ENCODE assay signal across 21 cellular contexts in genomic region chr9:98318834-98319478, GRCh38.
DNase-seq lines count a peak whose midpoint lies in the region; ATAC-seq and TF ChIP-seq lines count a peak whose summit lies in the region.
"Had no signal": no experiment of that assay in that cellular context is flagged by ENCODE, and none has a peak within 500 bp of the region (broad histone marks: within the 10 kb centered on the region; RNA-seq: fewer than 3 reads in every experiment).

No MANE protein-coding gene starts in this region.

- peaks cover 0 to 7% of the 10 kb centered on the region in 2 experiments for H3K27me3 ChIP-seq in mesenchymal stem cell (ENCODE audit: control insufficient read depth in 1 of 2, insufficient read depth in 1 of 2, low read length in 2 of 2)
- H3K27me3 ChIP-seq: vagina had no signal

- H3K4me3 Mint-ChIP-seq in mesothelial cell of epicardium: no peak overlapping the region
- H3K4me3 Mint-ChIP-seq: CD8-positive, alpha-beta memory T cell; nephron had no signal

- no peak overlapping the region for H2AFZ ChIP-seq in mesenchymal stem cell (ENCODE audit: low read depth, low read length)

- no peak overlapping the region for H3K23ac ChIP-seq in mesenchymal stem cell (ENCODE audit: low read length in 2 of 2)

- no peak overlapping the region for H2BK12ac ChIP-seq in mesenchymal stem cell (ENCODE audit: low read length in 2 of 2)

- no peaks in the 10 kb centered on the region for H3K79me1 ChIP-seq in mesenchymal stem cell (replicated peaks; ENCODE audit: low read length, poor library complexity, severe bottlenecking)

- no peaks in the 10 kb centered on the region for H3K9me3 ChIP-seq in mesenchymal stem cell (ENCODE audit: control insufficient read depth, low read length)
- H3K9me3 ChIP-seq: vagina had no signal

- WGBS in mesenchymal stem cell: 76% methylated on average over 5 of the region's 5 CpGs

- H2BK5ac ChIP-seq in mesenchymal stem cell (ENCODE audit: low read depth, low read length, poor library complexity, severe bottlenecking): no peak overlapping the region

- no peak overlapping the region for H3K9ac ChIP-seq in mesenchymal stem cell (ENCODE audit: low read length)

- no peak overlapping the region for H3K14ac ChIP-seq in mesenchymal stem cell (ENCODE audit: low read length in 2 of 2)

- DNase-seq in EH (ENCODE audit: low read depth): peak; percentile 57
- DNase-seq in OCI-M1 (lab: John Stamatoyannopoulos, UW): peak; percentile 6
- peak; percentile 64 for DNase-seq in epithelial cell of esophagus (ENCODE audit: low read depth)
- DNase-seq in mesenchymal stem cell: peak; percentile 30
- no peak for DNase-seq in mesothelial cell of epicardium (ENCODE audit: low spot score in 2 of 2, unreplicated experiment in 2 of 2)
- DNase-seq in stimulated activated CD4-positive, alpha-beta T cell treated with anti-CD3 and anti-CD28 coated beads, Interleukin-4, amount 100 ng/mL, for 1 hour: no peak
- DNase-seq: activated CD4-positive, alpha-beta T cell treated with anti-CD3 and anti-CD28 coated beads, Interleukin-2, amount 50 U/mL, for 1 hour; amygdala; CD8-positive, alpha-beta memory T cell; DND-41; effector CD8-positive, alpha-beta T cell; foreskin keratinocyte; left cardiac atrium; midbrain; NCI-H1417; NCI-H526 treated with DMSO at 0.1 percent for 48 hours; Right ventricle myocardium superior had no signal

- H3K4ac ChIP-seq in mesenchymal stem cell (ENCODE audit: low read depth in 1 of 2, low read length in 2 of 2): no peak overlapping the region

- H4K8ac ChIP-seq in mesenchymal stem cell (ENCODE audit: low read length): no peak overlapping the region

- ATAC-seq in GM18498 (IDR thresholded peaks at IDR 0.05; ENCODE audit: unreplicated experiment) (no peak), GM21381 (IDR thresholded peaks at IDR 0.05; ENCODE audit: unreplicated experiment) (no peak)
- ATAC-seq: foreskin keratinocyte, left cardiac atrium had no signal

- peaks cover 16% of the 10 kb centered on the region for H3K4me1 ChIP-seq in mesenchymal stem cell (ENCODE audit: control insufficient read depth, insufficient read depth, low read depth, low read length)
- H3K4me1 ChIP-seq: foreskin keratinocyte, vagina had no signal

- H3K4me2 ChIP-seq in mesenchymal stem cell (ENCODE audit: low read length, poor library complexity, severe bottlenecking): no peak overlapping the region

- no peak overlapping the region for H3K27ac Mint-ChIP-seq in mesothelial cell of epicardium
- H3K27ac Mint-ChIP-seq: CD8-positive, alpha-beta memory T cell; nephron had no signal

- H3K27ac ChIP-seq in mesenchymal stem cell (ENCODE audit: low read length, poor library complexity, severe bottlenecking): no peak overlapping the region
- H3K27ac ChIP-seq: foreskin keratinocyte, vagina had no signal

- no peaks in the 10 kb centered on the region for H3K36me3 ChIP-seq in mesenchymal stem cell (ENCODE audit: control insufficient read depth in 1 of 2, insufficient read depth in 2 of 2, low read depth in 1 of 2, low read length in 2 of 2)
- H3K36me3 ChIP-seq: vagina had no signal

- H3K4me1 Mint-ChIP-seq in mesothelial cell of epicardium: no peaks in the 10 kb centered on the region
- H3K4me1 Mint-ChIP-seq: nephron had no signal

- H3K9me3 Mint-ChIP-seq in mesothelial cell of epicardium: no peaks in the 10 kb centered on the region
- H3K9me3 Mint-ChIP-seq: CD8-positive, alpha-beta memory T cell had no signal

- H2AK5ac ChIP-seq in mesenchymal stem cell (ENCODE audit: low read length, severe bottlenecking): no peak overlapping the region

- no peak overlapping the region for H2BK15ac ChIP-seq in mesenchymal stem cell (ENCODE audit: low read depth, poor library complexity, severe bottlenecking)

- no peak for TF ChIP-seq CTCF in epithelial cell of esophagus (IDR thresholded peaks at IDR 0.05; ENCODE audit: insufficient read depth, low read depth, low read length, missing control alignments)
- no peak for TF ChIP-seq CTCF in mesothelial cell of epicardium (IDR thresholded peaks at IDR 0.05; ENCODE audit: unreplicated experiment)

- H3K36me3 Mint-ChIP-seq in mesothelial cell of epicardium: no peaks in the 10 kb centered on the region
- H3K36me3 Mint-ChIP-seq: CD8-positive, alpha-beta memory T cell had no signal

- peaks cover 9% of the 10 kb centered on the region for H3K27me3 Mint-ChIP-seq in mesothelial cell of epicardium (ENCODE audit: low read depth)

- no peak overlapping the region for H4K91ac ChIP-seq in mesenchymal stem cell (ENCODE audit: low read length)

- H2BK120ac ChIP-seq in mesenchymal stem cell (ENCODE audit: low read depth, low read length): no peak overlapping the region

- H3K18ac ChIP-seq in mesenchymal stem cell (ENCODE audit: low read depth in 1 of 2, low read length in 2 of 2): no peak overlapping the region

- no peak overlapping the region for H3K4me3 ChIP-seq in epithelial cell of esophagus (ENCODE audit: low read length)
- no peak overlapping the region for H3K4me3 ChIP-seq in mesenchymal stem cell (ENCODE audit: insufficient read depth in 1 of 2, low read depth in 1 of 2, low read length in 2 of 2)
- H3K4me3 ChIP-seq: vagina had no signal

Comparison
In these comparisons a context has a peak if more than half of its experiments do, and no peak if none do; other contexts are left out.
1. DNase-seq: peak in EH (single experiment), OCI-M1 (single experiment), epithelial cell of esophagus (single experiment) and mesenchymal stem cell (single experiment); none in mesothelial cell of epicardium (0 of 2) and stimulated activated CD4-positive, alpha-beta T cell treated with anti-CD3 and anti-CD28 coated beads, Interleukin-4, amount 100 ng/mL, for 1 hour (single experiment).